Comparison of ENCODE assay signal across 16 cellular contexts in genomic region chr5:170542691-170543275, GRCh38. TPM values are rescaled to one million over a fixed set of nuclear protein-coding genes. Genes with fewer than 3 reads are reported as not detected.
"Had no signal": no experiment of that assay in that cellular context is flagged by ENCODE, and none has a peak within 500 bp of the region (broad histone marks: within the 10 kb centered on the region; RNA-seq: fewer than 3 reads in every experiment).

No MANE protein-coding gene starts in this region.

- H3K36me3 ChIP-seq: lower lobe of right lung, prostate gland, WERI-Rb-1 had no signal

- DNase-seq: activated CD4-positive, alpha-beta T cell treated with anti-CD3 and anti-CD28 coated beads, Interleukin-2, amount 50 U/mL, for 48 hours; activated naive CD4-positive, alpha-beta T cell treated with anti-CD3 and anti-CD28 coated beads, Interleukin-2, amount 10 ng/mL, durations not matched to agents 7 days and 5 days; activated T-cell treated with anti-CD3 and anti-CD28 coated beads, Interleukin-2, amount 50 U/mL, for 24 hours; erythroblast; left colon; lower lobe of right lung; nephron progenitor cell; right cardiac atrium; stimulated activated CD4-positive, alpha-beta T cell treated with anti-CD3 and anti-CD28 coated beads, Interleukin-4, amount 100 ng/mL, for 4 hours; stimulated activated CD8-positive, alpha-beta memory T cell treated with anti-CD3 and anti-CD28 coated beads, Interleukin-4, amount 100 ng/mL, for 48 hours; stimulated activated naive CD8-positive, alpha-beta T cell treated with anti-CD3 and anti-CD28 coated beads, Interleukin-15, Interleukin-2, amounts not matched to agents 100 U/mL and 50 U/mL, for 24 hours; trophoblast cell; WERI-Rb-1 had no signal

- FAIRE-seq: bronchial epithelial cell had no signal

- H3K4me3 ChIP-seq: lower lobe of right lung, prostate gland, smooth muscle cell had no signal

- ATAC-seq: left colon; lower lobe of right lung; right cardiac atrium; stimulated activated naive CD8-positive, alpha-beta T cell treated with anti-CD3 and anti-CD28 coated beads, Interleukin-15, Interleukin-2, amounts not matched to agents 100 U/mL and 50 U/mL, for 24 hours had no signal

- H3K27ac ChIP-seq: lower lobe of right lung, prostate gland, WERI-Rb-1 had no signal

- H3K4me1 ChIP-seq: lower lobe of right lung, prostate gland had no signal

- H3K9me3 ChIP-seq: prostate gland had no signal

RNA-seq across cellular contexts. Expression of gene KCNIP1, which starts 39.0 kb away (rescaled TPM):
- total RNA-seq: right cardiac atrium, smooth muscle cell had no signal
